Comparison of ENCODE assay signal across 8 cellular contexts in the genomic region with DNA sequence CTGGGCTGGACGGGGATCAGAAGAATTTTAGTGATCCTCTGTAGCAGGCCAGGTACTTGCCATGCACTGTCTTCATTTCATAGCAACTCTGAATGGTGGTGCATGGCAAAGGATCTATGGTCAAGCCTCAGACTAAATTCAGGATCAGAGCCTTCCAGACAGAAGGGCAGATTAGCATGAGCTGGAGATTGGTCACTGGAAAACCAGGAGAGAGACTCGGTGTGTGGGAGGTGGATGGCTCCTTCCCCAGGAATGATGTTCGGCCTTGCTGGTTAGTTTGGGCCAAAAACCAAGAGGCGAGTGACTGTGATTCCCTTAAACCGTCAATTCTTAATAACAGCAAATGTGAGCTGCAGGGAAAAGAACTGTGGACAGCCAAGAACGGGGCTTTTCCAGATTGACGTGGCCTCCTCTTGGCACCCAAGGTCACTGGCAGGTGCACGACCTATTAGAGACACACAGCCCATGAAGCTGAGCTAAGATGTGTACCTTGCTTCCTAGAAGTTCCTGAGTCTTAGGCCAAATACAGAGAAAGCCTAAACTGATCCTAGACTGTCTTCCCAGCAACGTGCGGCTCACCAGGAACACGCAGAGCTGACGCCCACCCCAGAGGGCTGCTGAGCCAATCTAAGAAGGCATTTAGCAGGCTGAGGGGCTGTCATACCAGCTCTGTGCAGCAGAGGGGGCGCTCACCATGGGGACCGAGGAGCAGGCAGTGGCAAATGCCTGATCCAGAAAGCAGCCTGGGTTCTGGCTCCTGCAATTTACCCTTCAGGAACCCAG. TPM values are rescaled to one million over a fixed set of nuclear protein-coding genes. Genes with fewer than 3 reads are reported as not detected.
DNase-seq lines count a peak whose midpoint lies in the region; ATAC-seq, FAIRE-seq and TF ChIP-seq lines count a peak whose summit lies in the region.

No MANE protein-coding gene starts in this region.

- peak; percentile 91 for TF ChIP-seq CTCF in A673 (conservative IDR thresholded peaks at IDR 0.05; ENCODE audit: low read depth, low read length)
- TF ChIP-seq CTCF in activated CD8-positive, alpha-beta T cell treated with anti-CD3 and anti-CD28 coated beads for 36 hours (IDR thresholded peaks at IDR 0.05): peak; percentile 90
- TF ChIP-seq CTCF in mucosa of descending colon (IDR thresholded peaks at IDR 0.05): peak; percentile 82

- H3K4me1 ChIP-seq in A673 (ENCODE audit: insufficient read depth, low read length, poor library complexity, severe bottlenecking) (peaks cover 9% of the 10 kb centered on the region), mucosa of descending colon (ENCODE audit: low read depth) (no peaks in the 10 kb centered on the region)
- H3K4me1 ChIP-seq in effector memory CD4-positive, alpha-beta T cell (ENCODE audit: control insufficient read depth, insufficient read depth, low read length, poor library complexity, severe bottlenecking): no peaks in the 10 kb centered on the region

- intact Hi-C loops in A673 (cut with micrococcal nuclease; ENCODE audit: unreplicated experiment) (loop anchor here (1.0 kb wide), 1 partner anchor 212 kb away; no protein-coding TSS in a partner anchor), mucosa of descending colon (cut with DNase I, micrococcal nuclease) (no loop called here)
- intact Hi-C loops in activated CD8-positive, alpha-beta T cell treated with anti-CD3 and anti-CD28 coated beads for 36 hours (cut with micrococcal nuclease): no loop called here

- H3K4me3 Mint-ChIP-seq in activated CD8-positive, alpha-beta T cell treated with anti-CD3 and anti-CD28 coated beads for 36 hours: no peak overlapping the region

- POLR2A ChIA-PET in A673 (lab: Charles Lee; ENCODE audit: low non-redundant PET): no interaction called here
- POLR2A ChIA-PET in activated CD8-positive, alpha-beta T cell treated with anti-CD3 and anti-CD28 coated beads for 36 hours (lab: Charles Lee): interaction anchor here (0.5 to 1.1 kb wide), 2 partner anchors 23 to 376 kb away, joined by 3 read pairs; no protein-coding TSS in a partner anchor

- BruUV-seq in A673 (replicated peaks; lab: Mats Ljungman, UMichigan): no TSS peak

- H3K36me3 ChIP-seq in A673 (ENCODE audit: insufficient read depth, low read length, poor library complexity, severe bottlenecking): no peaks in the 10 kb centered on the region
- no peaks in the 10 kb centered on the region for H3K36me3 ChIP-seq in effector memory CD4-positive, alpha-beta T cell (ENCODE audit: control insufficient read depth, insufficient read depth, low read length)
- H3K36me3 ChIP-seq in mucosa of descending colon (ENCODE audit: low read depth): no peaks in the 10 kb centered on the region

- H3K27ac Mint-ChIP-seq in activated CD8-positive, alpha-beta T cell treated with anti-CD3 and anti-CD28 coated beads for 36 hours: no peak overlapping the region

- DNase-seq in A673 (ENCODE audit: low spot score) (peak; percentile 82), GM12891 (ENCODE audit: insufficient read length, low spot score) (peak; percentile 81), NCI-H460 (ENCODE audit: extremely low read depth, low read depth) (peak; percentile 50), mucosa of descending colon (peak in 2 of 3 donors; percentile 80 to 84)
- DNase-seq in activated CD8-positive, alpha-beta T cell treated with anti-CD3 and anti-CD28 coated beads for 36 hours: peak; percentile 86
- DNase-seq in effector memory CD4-positive, alpha-beta T cell: peak; percentile 35 to 59 (median 41)
- DNase-seq in stimulated activated CD8-positive, alpha-beta memory T cell treated with anti-CD3 and anti-CD28 coated beads, Interleukin-4, amount 100 ng/mL, for 24 hours (ENCODE audit: low read depth): peak; percentile 68

- H3K4me3 ChIP-seq in A673 (ENCODE audit: low read depth, low read length, poor library complexity, severe bottlenecking) (no peak overlapping the region), mucosa of descending colon (no peak overlapping the region)
- no peak overlapping the region for H3K4me3 ChIP-seq in effector memory CD4-positive, alpha-beta T cell (ENCODE audit: insufficient read depth, low read depth, low read length, poor library complexity, severe bottlenecking)

- TF ChIP-seq POLR2A in GM12891 (IDR thresholded peaks at IDR 0.05; ENCODE audit: low read depth, low read length): no peak

- H3K4me1 Mint-ChIP-seq in activated CD8-positive, alpha-beta T cell treated with anti-CD3 and anti-CD28 coated beads for 36 hours (ENCODE audit: low read depth): no peaks in the 10 kb centered on the region

- no peaks in the 10 kb centered on the region for H3K27me3 ChIP-seq in A673 (replicated peaks; ENCODE audit: insufficient read depth, low read depth, low read length, poor library complexity)
- H3K27me3 ChIP-seq in effector memory CD4-positive, alpha-beta T cell (replicated peaks; ENCODE audit: control insufficient read depth, insufficient read depth, low read length, poor library complexity, severe bottlenecking): no peaks in the 10 kb centered on the region

- CTCF ChIA-PET in A673 (lab: Charles Lee): interaction anchor here (0.6 to 2.6 kb wide), 11 partner anchors 8 to 356 kb away, joined by 3 to 13 read pairs (median 4); no protein-coding TSS in a partner anchor
- CTCF ChIA-PET in activated CD8-positive, alpha-beta T cell treated with anti-CD3 and anti-CD28 coated beads for 36 hours (lab: Charles Lee): interaction anchor here (0.6 to 4.6 kb wide), 36 partner anchors 9 to 290 kb away, joined by 3 to 35 read pairs (median 6); partner anchors contain the start of gene ALDH4A1

- ATAC-seq in activated CD8-positive, alpha-beta T cell treated with anti-CD3 and anti-CD28 coated beads for 36 hours: peak; percentile 95
- ATAC-seq in mucosa of descending colon: peak; percentile 78
- ATAC-seq in HG03045 (IDR thresholded peaks at IDR 0.05; ENCODE audit: unreplicated experiment): no peak

- FAIRE-seq in GM12891 (lab: Jason Lieb, UNC): peak; percentile 93

- H3K9me3 ChIP-seq in A673 (ENCODE audit: low read depth, low read length, poor library complexity, severe bottlenecking) (no peaks in the 10 kb centered on the region), mucosa of descending colon (no peaks in the 10 kb centered on the region)
- H3K9me3 ChIP-seq in effector memory CD4-positive, alpha-beta T cell (ENCODE audit: control insufficient read depth, low read length): no peaks in the 10 kb centered on the region

- no peaks in the 10 kb centered on the region for H3K9me3 Mint-ChIP-seq in activated CD8-positive, alpha-beta T cell treated with anti-CD3 and anti-CD28 coated beads for 36 hours

- no peak overlapping the region for H3K27ac ChIP-seq in A673 (ENCODE audit: low read depth, low read length, poor library complexity, severe bottlenecking)
- no peak overlapping the region for H3K27ac ChIP-seq in effector memory CD4-positive, alpha-beta T cell (ENCODE audit: insufficient read depth, low read length, poor library complexity, severe bottlenecking)

- H3K36me3 Mint-ChIP-seq in activated CD8-positive, alpha-beta T cell treated with anti-CD3 and anti-CD28 coated beads for 36 hours (ENCODE audit: low read depth): no peaks in the 10 kb centered on the region

- H3K27me3 Mint-ChIP-seq in activated CD8-positive, alpha-beta T cell treated with anti-CD3 and anti-CD28 coated beads for 36 hours: no peaks in the 10 kb centered on the region

TF ChIP-seq in GM12891, 5 proteins besides CTCF, POLR2A, EP300 and RAD21:
- TF ChIP-seq POU2F2 (IDR thresholded peaks at IDR 0.05; ENCODE audit: low read depth, low read length) (no peak), PAX5 (IDR thresholded peaks at IDR 0.05; ENCODE audit: insufficient read depth, low read length, severe bottlenecking) (no peak), SPI1 (IDR thresholded peaks at IDR 0.05; ENCODE audit: low read depth, low read length) (no peak), POLR2AphosphoS5 (IDR thresholded peaks at IDR 0.05; ENCODE audit: low read depth, low read length) (no peak), TAF1 (IDR thresholded peaks at IDR 0.05; ENCODE audit: low read depth, low read length) (no peak)

RNA-seq across cellular contexts. Expression of gene ALDH4A1, which starts 18.5 kb away (rescaled TPM):
- 18.4 and 23.1 TPM in 2 replicates for total RNA-seq in A673 (2021)
- polyA plus RNA-seq in GM12891 (2012; ENCODE audit: low read depth, missing spikeins): 8.5 TPM
- 3.0 and 3.8 TPM in 2 replicates for total RNA-seq in NCI-H460 (2014; rRNA removed; shearing (Covaris generic))
- 6.9 and 9.1 TPM in 2 replicates for polyA plus RNA-seq in NCI-H460 (2014; cell fraction: nucleus; rRNA removed)
- total RNA-seq in activated CD8-positive, alpha-beta T cell treated with anti-CD3 and anti-CD28 coated beads for 36 hours: 1 to 10 TPM; 3.9 to 4.3 TPM
- 1 to 10 TPM; 2.7 to 7.7 (median 5.6) TPM for total RNA-seq in mucosa of descending colon

RNA-seq across cellular contexts. Expression of gene TAS1R2, which starts 24.4 kb away (rescaled TPM):
- total RNA-seq in A673 (2021) (not detected in 2 replicates), mucosa of descending colon (not detected)
- polyA plus RNA-seq in GM12891 (2012; ENCODE audit: low read depth, missing spikeins): not detected
- total RNA-seq in NCI-H460 (2014; rRNA removed; shearing (Covaris generic)): not detected in 2 replicates
- not detected in 2 replicates for polyA plus RNA-seq in NCI-H460 (2014; cell fraction: nucleus; rRNA removed)
- not detected for total RNA-seq in activated CD8-positive, alpha-beta T cell treated with anti-CD3 and anti-CD28 coated beads for 36 hours
